Comparison of ENCODE assay signal across 15 cellular contexts in genomic region chr19:40235238-40236025, GRCh38. TPM values are rescaled to one million over a fixed set of nuclear protein-coding genes. Genes with fewer than 3 reads are reported as not detected.
DNase-seq lines count a peak whose midpoint lies in the region; ATAC-seq and TF ChIP-seq lines count a peak whose summit lies in the region.
"Had no signal": no experiment of that assay in that cellular context is flagged by ENCODE, and none has a peak within 500 bp of the region (broad histone marks: within the 10 kb centered on the region; RNA-seq: fewer than 3 reads in every experiment).

No MANE protein-coding gene starts in this region.

- no peak overlapping the region for H3K27ac ChIP-seq in OCI-LY3 (ENCODE audit: low read length)
- H3K27ac ChIP-seq: HL-60, parathyroid adenoma had no signal

- H3K36me3 Mint-ChIP-seq in activated CD4-positive, alpha-beta T cell treated with anti-CD3 and anti-CD28 coated beads, Interleukin-2, amount 10 ng/mL, durations not matched to agents 7 days and 5 days (ENCODE audit: low read depth) = peaks cover 16% of the 10 kb centered on the region

- H3K4me1 Mint-ChIP-seq in activated CD4-positive, alpha-beta T cell treated with anti-CD3 and anti-CD28 coated beads, Interleukin-2, amount 10 ng/mL, durations not matched to agents 7 days and 5 days = no peaks in the 10 kb centered on the region

- CTCF ChIA-PET in activated CD4-positive, alpha-beta T cell treated with anti-CD3 and anti-CD28 coated beads, Interleukin-2, amount 10 ng/mL, durations not matched to agents 7 days and 5 days (lab: Charles Lee) = no interaction called here

- no peaks in the 10 kb centered on the region for H3K9me3 ChIP-seq in OCI-LY3 (ENCODE audit: insufficient read depth, low read length)

- TF ChIP-seq CTCF in OCI-LY3 (IDR thresholded peaks at IDR 0.05; ENCODE audit: low read depth, low read length) = peak; percentile 23; the same call in 1 of the 2 replicates
- peak; percentile 33 for TF ChIP-seq CTCF in retinal pigment epithelial cell (conservative IDR thresholded peaks at IDR 0.05; ENCODE audit: low read depth, low read length)

- H3K4me2 ChIP-seq in OCI-LY3 (ENCODE audit: low read length) = no peak overlapping the region

- no peak for TF ChIP-seq POLR2A in erythroblast (IDR thresholded peaks at IDR 0.05; ENCODE audit: low read length)

- DNase-seq in activated CD4-positive, alpha-beta T cell treated with anti-CD3 and anti-CD28 coated beads, Interleukin-2, amount 10 ng/mL, durations not matched to agents 7 days and 5 days = no peak
- no peak for DNase-seq in activated CD4-positive, alpha-beta T cell treated with anti-CD3 and anti-CD28 coated beads, Interleukin-2, amount 50 U/mL, for 4 hours
- peak; percentile 14 to 30 for DNase-seq in erythroblast (lab: John Stamatoyannopoulos, UW)
- DNase-seq in retinal pigment epithelial cell (ENCODE audit: low read depth) = no peak
- DNase-seq in activated CD4-positive, CD25-positive, alpha-beta regulatory T cell (lab: John Stamatoyannopoulos, UW) = no peak
- DNase-seq in G401 (ENCODE audit: low spot score) = no peak
- DNase-seq: activated CD8-positive, alpha-beta memory T cell treated with anti-CD3 and anti-CD28 coated beads, Interleukin-2, amount 50 U/mL, for 48 hours; cerebellar nuclear complex; hypothalamus had no signal

- no peak overlapping the region for H2AFZ ChIP-seq in OCI-LY3 (ENCODE audit: low read depth, low read length)
- H2AFZ ChIP-seq: parathyroid adenoma had no signal

- H3K4me3 Mint-ChIP-seq in activated CD4-positive, alpha-beta T cell treated with anti-CD3 and anti-CD28 coated beads, Interleukin-2, amount 10 ng/mL, durations not matched to agents 7 days and 5 days = no peak overlapping the region
- H3K4me3 Mint-ChIP-seq: activated naive CD8-positive, alpha-beta T cell had no signal

- no peaks in the 10 kb centered on the region for H3K27me3 Mint-ChIP-seq in activated CD4-positive, alpha-beta T cell treated with anti-CD3 and anti-CD28 coated beads, Interleukin-2, amount 10 ng/mL, durations not matched to agents 7 days and 5 days
- H3K27me3 Mint-ChIP-seq: activated naive CD8-positive, alpha-beta T cell had no signal

- no peaks in the 10 kb centered on the region for H3K9me3 Mint-ChIP-seq in activated CD4-positive, alpha-beta T cell treated with anti-CD3 and anti-CD28 coated beads, Interleukin-2, amount 10 ng/mL, durations not matched to agents 7 days and 5 days

- H3K27ac Mint-ChIP-seq in activated CD4-positive, alpha-beta T cell treated with anti-CD3 and anti-CD28 coated beads, Interleukin-2, amount 10 ng/mL, durations not matched to agents 7 days and 5 days = peak overlapping the region; percentile 25
- H3K27ac Mint-ChIP-seq: activated naive CD8-positive, alpha-beta T cell had no signal

- no peak overlapping the region for H3K9ac ChIP-seq in OCI-LY3 (ENCODE audit: low read length)
- H3K9ac ChIP-seq: parathyroid adenoma had no signal

- no peaks in the 10 kb centered on the region for H4K20me1 ChIP-seq in OCI-LY3 (ENCODE audit: insufficient read depth, low read length)

- no peak for ATAC-seq in HG02623 (IDR thresholded peaks at IDR 0.05; ENCODE audit: unreplicated experiment)

- in situ Hi-C loops in G401 (cut with HindIII; ENCODE audit: low sequenced_read_pairs) = no loop called here

- no peaks in the 10 kb centered on the region for H3K4me1 ChIP-seq in OCI-LY3 (ENCODE audit: low read length)

- no peaks in the 10 kb centered on the region for H3K27me3 ChIP-seq in OCI-LY3 (ENCODE audit: low read depth, low read length)

- peaks cover 38% of the 10 kb centered on the region for H3K36me3 ChIP-seq in OCI-LY3 (replicated peaks; ENCODE audit: low read depth, low read length)

- POLR2A ChIA-PET in activated CD4-positive, alpha-beta T cell treated with anti-CD3 and anti-CD28 coated beads, Interleukin-2, amount 10 ng/mL, durations not matched to agents 7 days and 5 days (lab: Charles Lee) = no interaction called here

- H3K79me2 ChIP-seq in OCI-LY3 (ENCODE audit: low read length) = no peaks in the 10 kb centered on the region

- no peak overlapping the region for H3K4me3 ChIP-seq in OCI-LY3 (ENCODE audit: low read length)
- no peak overlapping the region for H3K4me3 ChIP-seq in retinal pigment epithelial cell (ENCODE audit: low read length)

RNA-seq across cellular contexts. Expression of gene CCNP, which starts 8.9 kb away (rescaled TPM):
- under 1 TPM; 0.27 to 0.35 TPM for total RNA-seq in activated CD4-positive, alpha-beta T cell treated with anti-CD3 and anti-CD28 coated beads, Interleukin-2, amount 10 ng/mL, durations not matched to agents 7 days and 5 days
- not detected in 2 replicates for total RNA-seq in G401 (2014; rRNA removed; shearing (Covaris generic))
- total RNA-seq: A172 had no signal

RNA-seq across cellular contexts. Expression of gene TTC9B, which starts 17.2 kb away (rescaled TPM):
- total RNA-seq in activated CD4-positive, alpha-beta T cell treated with anti-CD3 and anti-CD28 coated beads, Interleukin-2, amount 10 ng/mL, durations not matched to agents 7 days and 5 days = not detected
- not detected in 2 replicates for total RNA-seq in G401 (2014; rRNA removed; shearing (Covaris generic))
- total RNA-seq: A172 had no signal

RNA-seq across cellular contexts. Expression of gene MAP3K10, which starts 44.2 kb away (rescaled TPM):
- 10 to 100 TPM; 15.7 to 19.7 TPM for total RNA-seq in activated CD4-positive, alpha-beta T cell treated with anti-CD3 and anti-CD28 coated beads, Interleukin-2, amount 10 ng/mL, durations not matched to agents 7 days and 5 days
- total RNA-seq in G401 (2014; rRNA removed; shearing (Covaris generic)) = 13.8 and 21.7 TPM in 2 replicates

RNA-seq across cellular contexts. Expression of gene AKT2, which starts 49.7 kb away (rescaled TPM):
- total RNA-seq in activated CD4-positive, alpha-beta T cell treated with anti-CD3 and anti-CD28 coated beads, Interleukin-2, amount 10 ng/mL, durations not matched to agents 7 days and 5 days = 100 to 1,000 TPM; 131 to 148 TPM
- total RNA-seq in G401 (2014; rRNA removed; shearing (Covaris generic)) = 71.8 and 73.5 TPM in 2 replicates

Comparison
In these comparisons a context has a peak if more than half of its experiments do, and no peak if none do; other contexts are left out.
1. DNase-seq: peak in erythroblast (2 of 2); none in activated CD4-positive, alpha-beta T cell treated with anti-CD3 and anti-CD28 coated beads, Interleukin-2, amount 10 ng/mL, durations not matched to agents 7 days and 5 days (single experiment), activated CD4-positive, alpha-beta T cell treated with anti-CD3 and anti-CD28 coated beads, Interleukin-2, amount 50 U/mL, for 4 hours (0 of 2), retinal pigment epithelial cell (single experiment), activated CD4-positive, CD25-positive, alpha-beta regulatory T cell (0 of 4) and G401 (single experiment).